Comparison of ENCODE assay signal across 2 cellular contexts in genomic region chr22:20156042-20156389, GRCh38.
TF ChIP-seq lines count a peak whose summit lies in the region.

No MANE protein-coding gene starts in this region.

TF ChIP-seq in SK-N-SH, 30 proteins besides CTCF, POLR2A, EP300 and RAD21:
- no peak for TF ChIP-seq GABPA (IDR thresholded peaks at IDR 0.05; ENCODE audit: low read depth)
- no peak for TF ChIP-seq TAF1 (IDR thresholded peaks at IDR 0.05; ENCODE audit: borderline replicate concordance, low read depth, low read length)
- TF ChIP-seq NRF1 (IDR thresholded peaks at IDR 0.05; ENCODE audit: low read depth, low read length), result no peak
- TF ChIP-seq SMC3 (IDR thresholded peaks at IDR 0.05; ENCODE audit: low read depth, low read length), result no peak
- TF ChIP-seq, protein P1, sequence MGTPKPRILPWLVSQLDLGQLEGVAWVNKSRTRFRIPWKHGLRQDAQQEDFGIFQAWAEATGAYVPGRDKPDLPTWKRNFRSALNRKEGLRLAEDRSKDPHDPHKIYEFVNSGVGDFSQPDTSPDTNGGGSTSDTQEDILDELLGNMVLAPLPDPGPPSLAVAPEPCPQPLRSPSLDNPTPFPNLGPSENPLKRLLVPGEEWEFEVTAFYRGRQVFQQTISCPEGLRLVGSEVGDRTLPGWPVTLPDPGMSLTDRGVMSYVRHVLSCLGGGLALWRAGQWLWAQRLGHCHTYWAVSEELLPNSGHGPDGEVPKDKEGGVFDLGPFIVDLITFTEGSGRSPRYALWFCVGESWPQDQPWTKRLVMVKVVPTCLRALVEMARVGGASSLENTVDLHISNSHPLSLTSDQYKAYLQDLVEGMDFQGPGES (IDR thresholded peaks at IDR 0.05; ENCODE audit: low read depth, low read length), result no peak
- TF ChIP-seq USF1 (IDR thresholded peaks at IDR 0.05; ENCODE audit: borderline replicate concordance, low read depth), result no peak
- no peak for TF ChIP-seq EZH2phosphoT487 (IDR thresholded peaks at IDR 0.05; ENCODE audit: borderline replicate concordance, low read depth)
- no peak for TF ChIP-seq TEAD4 (IDR thresholded peaks at IDR 0.05; ENCODE audit: borderline replicate concordance, insufficient read depth)
- no peak for TF ChIP-seq POLR2AphosphoS5 (IDR thresholded peaks at IDR 0.05; ENCODE audit: low read depth, low read length)
- TF ChIP-seq GATA2 (CRISPR knock-in tag; IDR thresholded peaks at IDR 0.05), result no peak
- TF ChIP-seq PBX3 (IDR thresholded peaks at IDR 0.05), result no peak
- no peak for TF ChIP-seq MEF2A (IDR thresholded peaks at IDR 0.05; ENCODE audit: borderline replicate concordance, low read depth)
TF ChIP-seq in SK-N-SH: peak in this region for 0.

TF ChIP-seq in SK-N-SH treated with all-trans-retinoic acid at 6 μM for 48 hours, 23 proteins besides CTCF, POLR2A, EP300 and RAD21:
- TF ChIP-seq PPARA (CRISPR knock-in tag; IDR thresholded peaks at IDR 0.05; ENCODE audit: borderline replicate concordance) (no peak), ZFP30 (CRISPR knock-in tag; IDR thresholded peaks at IDR 0.05) (no peak), ZNF8 (CRISPR knock-in tag; IDR thresholded peaks at IDR 0.05) (no peak), ZNF70 (CRISPR knock-in tag; IDR thresholded peaks at IDR 0.05) (no peak), PATZ1 (CRISPR knock-in tag; IDR thresholded peaks at IDR 0.05; ENCODE audit: borderline replicate concordance) (no peak), TCF4 (CRISPR knock-in tag; IDR thresholded peaks at IDR 0.05; ENCODE audit: borderline replicate concordance) (no peak), BACH2 (CRISPR knock-in tag; IDR thresholded peaks at IDR 0.05; ENCODE audit: borderline replicate concordance) (no peak), GLIS3 (CRISPR knock-in tag; IDR thresholded peaks at IDR 0.05) (no peak), ZFP3 (CRISPR knock-in tag; IDR thresholded peaks at IDR 0.05) (no peak), SNAI2 (CRISPR knock-in tag; IDR thresholded peaks at IDR 0.05) (no peak), TSHZ2 (CRISPR knock-in tag; IDR thresholded peaks at IDR 0.05) (no peak)
- TF ChIP-seq, protein P2, sequence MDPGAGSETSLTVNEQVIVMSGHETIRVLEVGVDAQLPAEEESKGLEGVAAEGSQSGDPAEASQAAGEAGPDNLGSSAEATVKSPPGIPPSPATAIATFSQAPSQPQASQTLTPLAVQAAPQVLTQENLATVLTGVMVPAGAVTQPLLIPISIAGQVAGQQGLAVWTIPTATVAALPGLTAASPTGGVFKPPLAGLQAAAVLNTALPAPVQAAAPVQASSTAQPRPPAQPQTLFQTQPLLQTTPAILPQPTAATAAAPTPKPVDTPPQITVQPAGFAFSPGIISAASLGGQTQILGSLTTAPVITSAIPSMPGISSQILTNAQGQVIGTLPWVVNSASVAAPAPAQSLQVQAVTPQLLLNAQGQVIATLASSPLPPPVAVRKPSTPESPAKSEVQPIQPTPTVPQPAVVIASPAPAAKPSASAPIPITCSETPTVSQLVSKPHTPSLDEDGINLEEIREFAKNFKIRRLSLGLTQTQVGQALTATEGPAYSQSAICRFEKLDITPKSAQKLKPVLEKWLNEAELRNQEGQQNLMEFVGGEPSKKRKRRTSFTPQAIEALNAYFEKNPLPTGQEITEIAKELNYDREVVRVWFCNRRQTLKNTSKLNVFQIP (CRISPR knock-in tag; IDR thresholded peaks at IDR 0.05; ENCODE audit: borderline replicate concordance, low read depth), result no peak
- TF ChIP-seq, protein P3, sequence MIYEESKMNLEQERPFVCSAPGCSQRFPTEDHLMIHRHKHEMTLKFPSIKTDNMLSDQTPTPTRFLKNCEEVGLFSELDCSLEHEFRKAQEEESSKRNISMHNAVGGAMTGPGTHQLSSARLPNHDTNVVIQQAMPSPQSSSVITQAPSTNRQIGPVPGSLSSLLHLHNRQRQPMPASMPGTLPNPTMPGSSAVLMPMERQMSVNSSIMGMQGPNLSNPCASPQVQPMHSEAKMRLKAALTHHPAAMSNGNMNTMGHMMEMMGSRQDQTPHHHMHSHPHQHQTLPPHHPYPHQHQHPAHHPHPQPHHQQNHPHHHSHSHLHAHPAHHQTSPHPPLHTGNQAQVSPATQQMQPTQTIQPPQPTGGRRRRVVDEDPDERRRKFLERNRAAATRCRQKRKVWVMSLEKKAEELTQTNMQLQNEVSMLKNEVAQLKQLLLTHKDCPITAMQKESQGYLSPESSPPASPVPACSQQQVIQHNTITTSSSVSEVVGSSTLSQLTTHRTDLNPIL (CRISPR knock-in tag; IDR thresholded peaks at IDR 0.05; ENCODE audit: low read depth), result no peak
TF ChIP-seq in SK-N-SH treated with all-trans-retinoic acid at 6 μM for 48 hours: peak in this region for 0.
